ENCODE assay signal across 8 cellular contexts in genomic region chr6:149495349-149496016, GRCh38. TPM values are rescaled to one million over a fixed set of nuclear protein-coding genes. Genes with fewer than 3 reads are reported as not detected.
DNase-seq lines count a peak whose midpoint lies in the region; ATAC-seq and TF ChIP-seq lines count a peak whose summit lies in the region.
"Not testable (repeated sequence)": the region's sequence is repeated elsewhere in the genome, so short reads cannot be mapped to it uniquely, and the experiment has no call there.

No MANE protein-coding gene starts in this region.

- peaks cover 69% of the 10 kb centered on the region for H3K4me1 Mint-ChIP-seq in CD4-positive, alpha-beta T cell (ENCODE audit: low read depth)
- H3K4me1 Mint-ChIP-seq in T-helper 17 cell, result peaks cover 38% of the 10 kb centered on the region
- peaks cover 68% of the 10 kb centered on the region for H3K4me1 Mint-ChIP-seq in activated CD4-positive, alpha-beta memory T cell treated with anti-CD3 and anti-CD28 coated beads, Interleukin-2, amount 10 ng/mL, durations not matched to agents 7 days and 5 days
- peaks cover 83% of the 10 kb centered on the region for H3K4me1 Mint-ChIP-seq in activated T-helper 1 cell treated with anti-CD3 and anti-CD28 coated beads, Interleukin-12 subunit alpha, Interleukin-12 subunit beta, Interleukin-2, Interleukin-4 antibody, amounts not matched to agents 30 ng/mL and 10 ng/mL and 1 ng/mL, durations not matched to agents 14 hours and 24 hours and 36 hours (ENCODE audit: low read depth)
- H3K4me1 Mint-ChIP-seq in activated naive CD8-positive, alpha-beta T cell (ENCODE audit: low read depth), result peaks cover 81% of the 10 kb centered on the region
- H3K4me1 Mint-ChIP-seq in effector memory CD8-positive, alpha-beta T cell (ENCODE audit: low read depth in 2 of 2), result peaks cover 7 to 26% of the 10 kb centered on the region in 2 donors
- H3K4me1 Mint-ChIP-seq in stimulated activated effector memory CD8-positive, alpha-beta T cell treated with anti-CD3 and anti-CD28 coated beads, Interleukin-12 subunit alpha, Interleukin-12 subunit beta, amount 100 ng/mL, for 72 hours, result peaks cover 73% of the 10 kb centered on the region

- ATAC-seq in CD4-positive, alpha-beta T cell (ENCODE audit: poor library complexity), result peak; percentile 45
- ATAC-seq in GM21367 (IDR thresholded peaks at IDR 0.05; ENCODE audit: unreplicated experiment) (peak; percentile 34), T-helper 17 cell (peak; percentile 51)
- ATAC-seq in effector memory CD8-positive, alpha-beta T cell (replicated peaks), result peak; percentile 35
- not testable (repeated sequence) for ATAC-seq in stimulated activated effector memory CD8-positive, alpha-beta T cell treated with anti-CD3 and anti-CD28 coated beads, Interleukin-12 subunit alpha, Interleukin-12 subunit beta, amount 100 ng/mL, for 72 hours

- CTCF ChIA-PET in CD4-positive, alpha-beta T cell (lab: Charles Lee), result interaction anchor here (0.9 to 2.9 kb wide), 8 partner anchors 8 to 64 kb away, joined by 3 to 22 read pairs (median 4); partner anchors contain the start of gene PPIL4
- CTCF ChIA-PET in activated CD4-positive, alpha-beta memory T cell treated with anti-CD3 and anti-CD28 coated beads, Interleukin-2, amount 10 ng/mL, durations not matched to agents 7 days and 5 days (lab: Charles Lee), result interaction anchor here (0.7 to 1.9 kb wide), 14 partner anchors 8 to 1153 kb away, joined by 3 to 9 read pairs (median 4); partner anchors contain the start of gene SASH1

- not testable (repeated sequence) for H3K9me3 ChIP-seq in CD4-positive, alpha-beta T cell (ENCODE audit: control insufficient read depth, low read length); T-helper 17 cell (ENCODE audit: control insufficient read depth, low read length, poor library complexity, severe bottlenecking)

- intact Hi-C loops in CD4-positive, alpha-beta T cell (cut with DNase I, micrococcal nuclease), result loop anchor here in 1 of 2 experiments (1.0 kb wide), 2 partner anchors 10 to 13 kb away; partner anchors contain the start of gene ZC3H12D
- intact Hi-C loops in activated T-helper 1 cell treated with anti-CD3 and anti-CD28 coated beads, Interleukin-12 subunit alpha, Interleukin-12 subunit beta, Interleukin-2, Interleukin-4 antibody, amounts not matched to agents 30 ng/mL and 10 ng/mL and 1 ng/mL, durations not matched to agents 14 hours and 24 hours and 36 hours (cut with micrococcal nuclease), result loop anchor here (1.0 to 5.0 kb wide), 10 partner anchors 10 to 735 kb away; partner anchors contain the start of gene ZC3H12D

- not testable (repeated sequence) for H3K27me3 ChIP-seq in CD4-positive, alpha-beta T cell (ENCODE audit: control insufficient read depth, insufficient read depth, low read length)

- not testable (repeated sequence) for H3K27me3 Mint-ChIP-seq in CD4-positive, alpha-beta T cell; T-helper 17 cell; activated CD4-positive, alpha-beta memory T cell treated with anti-CD3 and anti-CD28 coated beads, Interleukin-2, amount 10 ng/mL, durations not matched to agents 7 days and 5 days; activated T-helper 1 cell treated with anti-CD3 and anti-CD28 coated beads, Interleukin-12 subunit alpha, Interleukin-12 subunit beta, Interleukin-2, Interleukin-4 antibody, amounts not matched to agents 30 ng/mL and 10 ng/mL and 1 ng/mL, durations not matched to agents 14 hours and 24 hours and 36 hours (ENCODE audit: insufficient read depth); activated naive CD8-positive, alpha-beta T cell; effector memory CD8-positive, alpha-beta T cell

- peaks cover 18% of the 10 kb centered on the region for H3K36me3 Mint-ChIP-seq in CD4-positive, alpha-beta T cell (ENCODE audit: low read depth)
- H3K36me3 Mint-ChIP-seq in T-helper 17 cell (ENCODE audit: low read depth); activated CD4-positive, alpha-beta memory T cell treated with anti-CD3 and anti-CD28 coated beads, Interleukin-2, amount 10 ng/mL, durations not matched to agents 7 days and 5 days (ENCODE audit: low read depth); activated T-helper 1 cell treated with anti-CD3 and anti-CD28 coated beads, Interleukin-12 subunit alpha, Interleukin-12 subunit beta, Interleukin-2, Interleukin-4 antibody, amounts not matched to agents 30 ng/mL and 10 ng/mL and 1 ng/mL, durations not matched to agents 14 hours and 24 hours and 36 hours (ENCODE audit: low read depth); activated naive CD8-positive, alpha-beta T cell: not testable (repeated sequence)
- peaks cover 29% of the 10 kb centered on the region for H3K36me3 Mint-ChIP-seq in effector memory CD8-positive, alpha-beta T cell (ENCODE audit: insufficient read depth)
- H3K36me3 Mint-ChIP-seq in stimulated activated effector memory CD8-positive, alpha-beta T cell treated with anti-CD3 and anti-CD28 coated beads, Interleukin-12 subunit alpha, Interleukin-12 subunit beta, amount 100 ng/mL, for 72 hours, result peaks cover 32% of the 10 kb centered on the region

- TF ChIP-seq CTCF in CD4-positive, alpha-beta T cell (IDR thresholded peaks at IDR 0.05), result not testable (repeated sequence)

- DNase-seq in CD4-positive, alpha-beta T cell, result peak in 2 of 10 experiments; percentile 36 to 45
- DNase-seq in T-helper 17 cell; activated CD4-positive, alpha-beta memory T cell treated with anti-CD3 and anti-CD28 coated beads, Interleukin-2, amount 10 ng/mL, durations not matched to agents 7 days and 5 days; effector memory CD8-positive, alpha-beta T cell; stimulated activated effector memory CD8-positive, alpha-beta T cell treated with anti-CD3 and anti-CD28 coated beads, Interleukin-12 subunit alpha, Interleukin-12 subunit beta, amount 100 ng/mL, for 72 hours (ENCODE audit: low spot score in 2 of 2): not testable (repeated sequence)
- peak; percentile 19 for DNase-seq in activated T-helper 1 cell treated with anti-CD3 and anti-CD28 coated beads, Interleukin-12 subunit alpha, Interleukin-12 subunit beta, Interleukin-2, Interleukin-4 antibody, amounts not matched to agents 30 ng/mL and 10 ng/mL and 1 ng/mL, durations not matched to agents 14 hours and 24 hours and 36 hours (ENCODE audit: low spot score)

- peak overlapping the region; percentile 60 for H3K4me3 Mint-ChIP-seq in CD4-positive, alpha-beta T cell
- peak overlapping the region; percentile 86 for H3K4me3 Mint-ChIP-seq in T-helper 17 cell
- H3K4me3 Mint-ChIP-seq in activated CD4-positive, alpha-beta memory T cell treated with anti-CD3 and anti-CD28 coated beads, Interleukin-2, amount 10 ng/mL, durations not matched to agents 7 days and 5 days, result peak overlapping the region; percentile 72
- peak overlapping the region; percentile 67 for H3K4me3 Mint-ChIP-seq in activated T-helper 1 cell treated with anti-CD3 and anti-CD28 coated beads, Interleukin-12 subunit alpha, Interleukin-12 subunit beta, Interleukin-2, Interleukin-4 antibody, amounts not matched to agents 30 ng/mL and 10 ng/mL and 1 ng/mL, durations not matched to agents 14 hours and 24 hours and 36 hours
- H3K4me3 Mint-ChIP-seq in activated naive CD8-positive, alpha-beta T cell, result peak overlapping the region; percentile 80
- peak overlapping the region; percentile 61 to 73 for H3K4me3 Mint-ChIP-seq in effector memory CD8-positive, alpha-beta T cell
- peak overlapping the region; percentile 64 for H3K4me3 Mint-ChIP-seq in stimulated activated effector memory CD8-positive, alpha-beta T cell treated with anti-CD3 and anti-CD28 coated beads, Interleukin-12 subunit alpha, Interleukin-12 subunit beta, amount 100 ng/mL, for 72 hours

- H3K9me3 Mint-ChIP-seq in CD4-positive, alpha-beta T cell; activated CD4-positive, alpha-beta memory T cell treated with anti-CD3 and anti-CD28 coated beads, Interleukin-2, amount 10 ng/mL, durations not matched to agents 7 days and 5 days; activated T-helper 1 cell treated with anti-CD3 and anti-CD28 coated beads, Interleukin-12 subunit alpha, Interleukin-12 subunit beta, Interleukin-2, Interleukin-4 antibody, amounts not matched to agents 30 ng/mL and 10 ng/mL and 1 ng/mL, durations not matched to agents 14 hours and 24 hours and 36 hours; activated naive CD8-positive, alpha-beta T cell (ENCODE audit: low read depth); effector memory CD8-positive, alpha-beta T cell; stimulated activated effector memory CD8-positive, alpha-beta T cell treated with anti-CD3 and anti-CD28 coated beads, Interleukin-12 subunit alpha, Interleukin-12 subunit beta, amount 100 ng/mL, for 72 hours: not testable (repeated sequence)

- POLR2A ChIA-PET in CD4-positive, alpha-beta T cell (lab: Charles Lee), result interaction anchor here (0.6 to 4.3 kb wide), 13 partner anchors 8 to 430 kb away, joined by 3 to 79 read pairs (median 5); partner anchors contain the start of gene PPIL4
- POLR2A ChIA-PET in activated CD4-positive, alpha-beta memory T cell treated with anti-CD3 and anti-CD28 coated beads, Interleukin-2, amount 10 ng/mL, durations not matched to agents 7 days and 5 days (lab: Charles Lee), result interaction anchor here (0.6 to 3.1 kb wide), 14 partner anchors 11 to 464 kb away, joined by 3 to 20 read pairs (median 5); partner anchors contain the start of gene PPIL4

- H3K27ac Mint-ChIP-seq in CD4-positive, alpha-beta T cell, result peak overlapping the region; percentile 89
- peak overlapping the region; percentile 100 for H3K27ac Mint-ChIP-seq in T-helper 17 cell
- peak overlapping the region; percentile 93 for H3K27ac Mint-ChIP-seq in activated CD4-positive, alpha-beta memory T cell treated with anti-CD3 and anti-CD28 coated beads, Interleukin-2, amount 10 ng/mL, durations not matched to agents 7 days and 5 days
- peak overlapping the region; percentile 99 for H3K27ac Mint-ChIP-seq in activated T-helper 1 cell treated with anti-CD3 and anti-CD28 coated beads, Interleukin-12 subunit alpha, Interleukin-12 subunit beta, Interleukin-2, Interleukin-4 antibody, amounts not matched to agents 30 ng/mL and 10 ng/mL and 1 ng/mL, durations not matched to agents 14 hours and 24 hours and 36 hours
- H3K27ac Mint-ChIP-seq in activated naive CD8-positive, alpha-beta T cell, result peak overlapping the region; percentile 97
- H3K27ac Mint-ChIP-seq in effector memory CD8-positive, alpha-beta T cell, result peak overlapping the region; percentile 88 to 94
- H3K27ac Mint-ChIP-seq in stimulated activated effector memory CD8-positive, alpha-beta T cell treated with anti-CD3 and anti-CD28 coated beads, Interleukin-12 subunit alpha, Interleukin-12 subunit beta, amount 100 ng/mL, for 72 hours, result peak overlapping the region; percentile 94

- H3K27ac ChIP-seq in CD4-positive, alpha-beta T cell (ENCODE audit: low read depth, low read length), result peak overlapping the region; percentile 81

RNA-seq across cellular contexts. Expression of gene ZC3H12D, which starts 10.7 kb away (rescaled TPM):
- total RNA-seq in CD4-positive, alpha-beta T cell, result 10 to 100 TPM; 70.2 to 71.0 TPM
- 100 to 1,000 TPM; 219 to 248 TPM for total RNA-seq in T-helper 17 cell
- total RNA-seq in activated CD4-positive, alpha-beta memory T cell treated with anti-CD3 and anti-CD28 coated beads, Interleukin-2, amount 10 ng/mL, durations not matched to agents 7 days and 5 days, result 10 to 100 TPM; 37.4 to 37.6 TPM
- 94.7 and 96.7 TPM in 2 replicates for total RNA-seq in activated T-helper 1 cell treated with anti-CD3 and anti-CD28 coated beads, Interleukin-12 subunit alpha, Interleukin-12 subunit beta, Interleukin-2, Interleukin-4 antibody, amounts not matched to agents 30 ng/mL and 10 ng/mL and 1 ng/mL, durations not matched to agents 14 hours and 24 hours and 36 hours

RNA-seq across cellular contexts. Expression of gene PPIL4, which starts 50.4 kb away (rescaled TPM):
- total RNA-seq in CD4-positive, alpha-beta T cell, result 10 to 100 TPM; 51.8 to 53.5 TPM
- total RNA-seq in T-helper 17 cell, result 10 to 100 TPM; 33.0 to 34.7 TPM
- total RNA-seq in activated CD4-positive, alpha-beta memory T cell treated with anti-CD3 and anti-CD28 coated beads, Interleukin-2, amount 10 ng/mL, durations not matched to agents 7 days and 5 days, result 10 to 100 TPM; 17.0 to 18.3 TPM
- total RNA-seq in activated T-helper 1 cell treated with anti-CD3 and anti-CD28 coated beads, Interleukin-12 subunit alpha, Interleukin-12 subunit beta, Interleukin-2, Interleukin-4 antibody, amounts not matched to agents 30 ng/mL and 10 ng/mL and 1 ng/mL, durations not matched to agents 14 hours and 24 hours and 36 hours, result 25.0 and 26.1 TPM in 2 replicates
